ENCODE assay signal across 1 cellular context in the genomic region with DNA sequence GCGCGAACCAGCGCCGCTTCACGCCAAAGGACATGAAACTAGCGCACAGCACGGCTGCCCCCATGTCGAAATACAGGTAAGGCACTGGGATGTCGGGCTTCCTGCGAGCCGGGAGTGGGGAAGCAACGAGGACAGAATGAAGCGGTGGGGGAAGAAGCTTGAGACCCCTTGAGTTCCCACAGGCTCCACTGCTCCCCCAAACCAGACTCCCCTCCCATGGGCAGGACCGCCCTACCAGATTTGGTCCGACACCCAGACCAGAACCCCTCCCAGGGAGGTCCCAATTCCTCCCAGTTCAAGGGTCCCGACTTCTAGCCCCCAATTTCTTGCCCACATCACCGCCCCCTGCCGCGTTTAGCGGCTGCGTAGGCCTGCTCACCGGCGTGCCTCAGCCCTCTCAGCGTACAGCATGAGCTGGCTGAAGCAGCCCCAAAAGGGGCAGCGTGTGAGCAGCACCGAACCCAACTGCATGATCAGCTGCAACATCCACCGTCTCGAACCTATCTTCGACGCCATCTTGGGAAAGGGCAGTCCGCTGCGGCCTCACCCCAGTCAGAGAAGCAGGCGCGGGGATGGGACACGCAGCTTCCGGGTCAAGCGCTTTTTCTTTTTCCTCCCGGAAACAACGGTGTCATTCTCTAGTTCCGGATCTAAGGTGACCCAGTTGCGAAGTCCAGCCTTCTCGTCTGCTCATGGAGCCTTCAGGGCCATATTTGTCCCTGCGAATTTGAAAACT.
A peak's percentile ranks its signal among the peaks of the same experiment; 100 is the strongest.
TF ChIP-seq lines count a peak whose summit lies in the region.

A gene (minus strand): TSS at position 527 of the 736 bp plus-strand sequence. CDS start 11 bp downstream, at position 516.

TF ChIP-seq in K562, 482 proteins besides CTCF, POLR2A, EP300 and RAD21 (continued from another document and continues in another):
- TF ChIP-seq, protein P1, sequence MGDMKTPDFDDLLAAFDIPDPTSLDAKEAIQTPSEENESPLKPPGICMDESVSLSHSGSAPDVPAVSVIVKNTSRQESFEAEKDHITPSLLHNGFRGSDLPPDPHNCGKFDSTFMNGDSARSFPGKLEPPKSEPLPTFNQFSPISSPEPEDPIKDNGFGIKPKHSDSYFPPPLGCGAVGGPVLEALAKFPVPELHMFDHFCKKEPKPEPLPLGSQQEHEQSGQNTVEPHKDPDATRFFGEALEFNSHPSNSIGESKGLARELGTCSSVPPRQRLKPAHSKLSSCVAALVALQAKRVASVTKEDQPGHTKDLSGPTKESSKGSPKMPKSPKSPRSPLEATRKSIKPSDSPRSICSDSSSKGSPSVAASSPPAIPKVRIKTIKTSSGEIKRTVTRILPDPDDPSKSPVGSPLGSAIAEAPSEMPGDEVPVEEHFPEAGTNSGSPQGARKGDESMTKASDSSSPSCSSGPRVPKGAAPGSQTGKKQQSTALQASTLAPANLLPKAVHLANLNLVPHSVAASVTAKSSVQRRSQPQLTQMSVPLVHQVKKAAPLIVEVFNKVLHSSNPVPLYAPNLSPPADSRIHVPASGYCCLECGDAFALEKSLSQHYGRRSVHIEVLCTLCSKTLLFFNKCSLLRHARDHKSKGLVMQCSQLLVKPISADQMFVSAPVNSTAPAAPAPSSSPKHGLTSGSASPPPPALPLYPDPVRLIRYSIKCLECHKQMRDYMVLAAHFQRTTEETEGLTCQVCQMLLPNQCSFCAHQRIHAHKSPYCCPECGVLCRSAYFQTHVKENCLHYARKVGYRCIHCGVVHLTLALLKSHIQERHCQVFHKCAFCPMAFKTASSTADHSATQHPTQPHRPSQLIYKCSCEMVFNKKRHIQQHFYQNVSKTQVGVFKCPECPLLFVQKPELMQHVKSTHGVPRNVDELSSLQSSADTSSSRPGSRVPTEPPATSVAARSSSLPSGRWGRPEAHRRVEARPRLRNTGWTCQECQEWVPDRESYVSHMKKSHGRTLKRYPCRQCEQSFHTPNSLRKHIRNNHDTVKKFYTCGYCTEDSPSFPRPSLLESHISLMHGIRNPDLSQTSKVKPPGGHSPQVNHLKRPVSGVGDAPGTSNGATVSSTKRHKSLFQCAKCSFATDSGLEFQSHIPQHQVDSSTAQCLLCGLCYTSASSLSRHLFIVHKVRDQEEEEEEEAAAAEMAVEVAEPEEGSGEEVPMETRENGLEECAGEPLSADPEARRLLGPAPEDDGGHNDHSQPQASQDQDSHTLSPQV (IDR thresholded peaks at IDR 0.05): 0 out of 2 replicates have a peak, but pooled peaks have one; percentile 23
- TF ChIP-seq NFIC (IDR thresholded peaks at IDR 0.05): 0 out of 2 replicates have a peak, but pooled peaks have one; percentile 28
- TF ChIP-seq SREBF2 (CRISPR knock-in tag; IDR thresholded peaks at IDR 0.05): no peak
- TF ChIP-seq FOXA1 (IDR thresholded peaks at IDR 0.05; ENCODE audit: borderline replicate concordance): no peak
- peak; percentile 76 for TF ChIP-seq ATF7 (IDR thresholded peaks at IDR 0.05)
- peak; percentile 99 for TF ChIP-seq ZEB2 (IDR thresholded peaks at IDR 0.05)
- TF ChIP-seq KDM5B (IDR thresholded peaks at IDR 0.05; ENCODE audit: insufficient replicate concordance, low read depth, low read length): peak; percentile 91
- TF ChIP-seq, protein P2, sequence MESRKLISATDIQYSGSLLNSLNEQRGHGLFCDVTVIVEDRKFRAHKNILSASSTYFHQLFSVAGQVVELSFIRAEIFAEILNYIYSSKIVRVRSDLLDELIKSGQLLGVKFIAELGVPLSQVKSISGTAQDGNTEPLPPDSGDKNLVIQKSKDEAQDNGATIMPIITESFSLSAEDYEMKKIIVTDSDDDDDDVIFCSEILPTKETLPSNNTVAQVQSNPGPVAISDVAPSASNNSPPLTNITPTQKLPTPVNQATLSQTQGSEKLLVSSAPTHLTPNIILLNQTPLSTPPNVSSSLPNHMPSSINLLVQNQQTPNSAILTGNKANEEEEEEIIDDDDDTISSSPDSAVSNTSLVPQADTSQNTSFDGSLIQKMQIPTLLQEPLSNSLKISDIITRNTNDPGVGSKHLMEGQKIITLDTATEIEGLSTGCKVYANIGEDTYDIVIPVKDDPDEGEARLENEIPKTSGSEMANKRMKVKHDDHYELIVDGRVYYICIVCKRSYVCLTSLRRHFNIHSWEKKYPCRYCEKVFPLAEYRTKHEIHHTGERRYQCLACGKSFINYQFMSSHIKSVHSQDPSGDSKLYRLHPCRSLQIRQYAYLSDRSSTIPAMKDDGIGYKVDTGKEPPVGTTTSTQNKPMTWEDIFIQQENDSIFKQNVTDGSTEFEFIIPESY (CRISPR knock-in tag; IDR thresholded peaks at IDR 0.05): peak; percentile 75
- TF ChIP-seq TAF1 (IDR thresholded peaks at IDR 0.05; ENCODE audit: control insufficient read depth, extremely low read depth, insufficient read depth, low read length, severe bottlenecking): peak; percentile 96
- TF ChIP-seq TCF7L2 (IDR thresholded peaks at IDR 0.05; ENCODE audit: low read depth, low read length): no peak
- TF ChIP-seq FOXK1 (CRISPR knock-in tag; IDR thresholded peaks at IDR 0.05; ENCODE audit: borderline replicate concordance): 0 out of 2 replicates have a peak, but pooled peaks have one; percentile 56
- TF ChIP-seq POLR2AphosphoS2 (IDR thresholded peaks at IDR 0.05; ENCODE audit: low read length): peak; percentile 57; the same call in 1 of the 2 replicates
- no peak for TF ChIP-seq XRCC3 (IDR thresholded peaks at IDR 0.05)
- TF ChIP-seq, protein P3, sequence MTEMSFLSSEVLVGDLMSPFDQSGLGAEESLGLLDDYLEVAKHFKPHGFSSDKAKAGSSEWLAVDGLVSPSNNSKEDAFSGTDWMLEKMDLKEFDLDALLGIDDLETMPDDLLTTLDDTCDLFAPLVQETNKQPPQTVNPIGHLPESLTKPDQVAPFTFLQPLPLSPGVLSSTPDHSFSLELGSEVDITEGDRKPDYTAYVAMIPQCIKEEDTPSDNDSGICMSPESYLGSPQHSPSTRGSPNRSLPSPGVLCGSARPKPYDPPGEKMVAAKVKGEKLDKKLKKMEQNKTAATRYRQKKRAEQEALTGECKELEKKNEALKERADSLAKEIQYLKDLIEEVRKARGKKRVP (CRISPR knock-in tag; IDR thresholded peaks at IDR 0.05): no peak
- peak; percentile 64; the same call in 1 of the 2 replicates for TF ChIP-seq ATF1 (CRISPR knock-in tag; IDR thresholded peaks at IDR 0.05)
- peak; percentile 96 for TF ChIP-seq ATF1 (tag; IDR thresholded peaks at IDR 0.05)
- TF ChIP-seq MTF1 (CRISPR knock-in tag; IDR thresholded peaks at IDR 0.05; ENCODE audit: borderline replicate concordance): no peak
- TF ChIP-seq, protein P4, sequence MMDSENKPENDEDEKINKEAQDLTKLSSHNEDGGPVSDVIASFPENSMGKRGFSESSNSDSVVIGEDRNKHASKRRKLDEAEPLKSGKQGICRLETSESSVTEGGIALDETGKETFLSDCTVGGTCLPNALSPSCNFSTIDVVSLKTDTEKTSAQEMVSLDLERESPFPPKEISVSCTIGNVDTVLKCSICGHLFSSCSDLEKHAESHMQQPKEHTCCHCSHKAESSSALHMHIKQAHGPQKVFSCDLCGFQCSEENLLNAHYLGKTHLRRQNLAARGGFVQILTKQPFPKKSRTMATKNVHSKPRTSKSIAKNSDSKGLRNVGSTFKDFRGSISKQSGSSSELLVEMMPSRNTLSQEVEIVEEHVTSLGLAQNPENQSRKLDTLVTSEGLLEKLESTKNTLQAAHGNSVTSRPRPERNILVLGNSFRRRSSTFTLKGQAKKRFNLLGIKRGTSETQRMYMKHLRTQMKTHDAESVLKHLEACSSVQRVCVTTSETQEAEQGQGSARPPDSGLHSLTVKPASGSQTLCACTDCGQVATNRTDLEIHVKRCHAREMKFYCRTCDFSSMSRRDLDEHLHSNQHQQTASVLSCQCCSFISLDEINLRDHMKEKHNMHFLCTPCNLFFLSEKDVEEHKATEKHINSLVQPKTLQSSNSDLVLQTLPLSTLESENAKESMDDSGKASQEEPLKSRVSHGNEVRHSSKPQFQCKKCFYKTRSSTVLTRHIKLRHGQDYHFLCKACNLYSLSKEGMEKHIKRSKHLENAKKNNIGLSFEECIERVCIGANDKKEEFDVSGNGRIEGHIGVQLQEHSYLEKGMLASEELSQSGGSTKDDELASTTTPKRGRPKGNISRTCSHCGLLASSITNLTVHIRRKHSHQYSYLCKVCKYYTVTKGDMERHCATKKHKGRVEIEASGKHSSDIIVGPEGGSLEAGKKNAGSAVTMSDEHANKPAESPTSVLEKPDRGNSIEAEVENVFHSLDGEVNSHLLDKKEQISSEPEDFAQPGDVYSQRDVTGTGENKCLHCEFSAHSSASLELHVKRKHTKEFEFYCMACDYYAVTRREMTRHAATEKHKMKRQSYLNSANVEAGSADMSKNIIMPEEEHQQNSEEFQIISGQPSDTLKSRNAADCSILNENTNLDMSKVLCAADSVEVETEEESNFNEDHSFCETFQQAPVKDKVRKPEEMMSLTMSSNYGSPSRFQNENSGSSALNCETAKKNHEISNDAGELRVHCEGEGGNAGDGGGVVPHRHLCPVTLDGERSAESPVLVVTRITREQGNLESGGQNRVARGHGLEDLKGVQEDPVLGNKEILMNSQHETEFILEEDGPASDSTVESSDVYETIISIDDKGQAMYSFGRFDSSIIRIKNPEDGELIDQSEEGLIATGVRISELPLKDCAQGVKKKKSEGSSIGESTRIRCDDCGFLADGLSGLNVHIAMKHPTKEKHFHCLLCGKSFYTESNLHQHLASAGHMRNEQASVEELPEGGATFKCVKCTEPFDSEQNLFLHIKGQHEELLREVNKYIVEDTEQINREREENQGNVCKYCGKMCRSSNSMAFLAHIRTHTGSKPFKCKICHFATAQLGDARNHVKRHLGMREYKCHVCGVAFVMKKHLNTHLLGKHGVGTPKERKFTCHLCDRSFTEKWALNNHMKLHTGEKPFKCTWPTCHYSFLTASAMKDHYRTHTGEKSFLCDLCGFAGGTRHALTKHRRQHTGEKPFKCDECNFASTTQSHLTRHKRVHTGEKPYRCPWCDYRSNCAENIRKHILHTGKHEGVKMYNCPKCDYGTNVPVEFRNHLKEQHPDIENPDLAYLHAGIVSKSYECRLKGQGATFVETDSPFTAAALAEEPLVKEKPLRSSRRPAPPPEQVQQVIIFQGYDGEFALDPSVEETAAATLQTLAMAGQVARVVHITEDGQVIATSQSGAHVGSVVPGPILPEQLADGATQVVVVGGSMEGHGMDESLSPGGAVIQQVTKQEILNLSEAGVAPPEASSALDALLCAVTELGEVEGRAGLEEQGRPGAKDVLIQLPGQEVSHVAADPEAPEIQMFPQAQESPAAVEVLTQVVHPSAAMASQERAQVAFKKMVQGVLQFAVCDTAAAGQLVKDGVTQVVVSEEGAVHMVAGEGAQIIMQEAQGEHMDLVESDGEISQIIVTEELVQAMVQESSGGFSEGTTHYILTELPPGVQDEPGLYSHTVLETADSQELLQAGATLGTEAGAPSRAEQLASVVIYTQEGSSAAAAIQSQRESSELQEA (IDR thresholded peaks at IDR 0.05; ENCODE audit: low read depth): peak; percentile 38; the same call in 1 of the 2 replicates
- TF ChIP-seq, protein P5, sequence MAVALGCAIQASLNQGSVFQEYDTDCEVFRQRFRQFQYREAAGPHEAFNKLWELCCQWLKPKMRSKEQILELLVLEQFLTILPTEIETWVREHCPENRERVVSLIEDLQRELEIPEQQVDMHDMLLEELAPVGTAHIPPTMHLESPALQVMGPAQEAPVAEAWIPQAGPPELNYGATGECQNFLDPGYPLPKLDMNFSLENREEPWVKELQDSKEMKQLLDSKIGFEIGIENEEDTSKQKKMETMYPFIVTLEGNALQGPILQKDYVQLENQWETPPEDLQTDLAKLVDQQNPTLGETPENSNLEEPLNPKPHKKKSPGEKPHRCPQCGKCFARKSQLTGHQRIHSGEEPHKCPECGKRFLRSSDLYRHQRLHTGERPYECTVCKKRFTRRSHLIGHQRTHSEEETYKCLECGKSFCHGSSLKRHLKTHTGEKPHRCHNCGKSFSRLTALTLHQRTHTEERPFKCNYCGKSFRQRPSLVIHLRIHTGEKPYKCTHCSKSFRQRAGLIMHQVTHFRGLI (CRISPR knock-in tag; IDR thresholded peaks at IDR 0.05): 0 out of 2 replicates have a peak, but pooled peaks have one; percentile 17
- TF ChIP-seq ETV6 (IDR thresholded peaks at IDR 0.05; ENCODE audit: borderline replicate concordance in 1 of 2, low read depth in 2 of 2, low read length in 1 of 2): peak; percentile 36 to 77; a peak in 2 of 4 replicates
- no peak for TF ChIP-seq ETV6 (CRISPR knock-in tag; IDR thresholded peaks at IDR 0.05; ENCODE audit: borderline replicate concordance)
- TF ChIP-seq CHD4 (IDR thresholded peaks at IDR 0.05; ENCODE audit: insufficient read depth, insufficient replicate concordance, low read depth, low read length, poor library complexity, severe bottlenecking): no peak
- TF ChIP-seq ZNF124 (CRISPR knock-in tag; IDR thresholded peaks at IDR 0.05): no peak
- TF ChIP-seq LCOR (CRISPR knock-in tag; IDR thresholded peaks at IDR 0.05): 0 out of 2 replicates have a peak, but pooled peaks have one; percentile 40
- no peak for TF ChIP-seq HEY1 (CRISPR knock-in tag; IDR thresholded peaks at IDR 0.05; ENCODE audit: borderline replicate concordance)
- 0 out of 2 replicates have a peak, but pooled peaks have one; percentile 72 for TF ChIP-seq ZNF197 (CRISPR knock-in tag; IDR thresholded peaks at IDR 0.05; ENCODE audit: low read depth)
- no peak for TF ChIP-seq SMARCE1 (IDR thresholded peaks at IDR 0.05)
- 0 out of 2 replicates have a peak, but pooled peaks have one; percentile 17 for TF ChIP-seq PYGO2 (tag; IDR thresholded peaks at IDR 0.05)
- TF ChIP-seq, protein P6, sequence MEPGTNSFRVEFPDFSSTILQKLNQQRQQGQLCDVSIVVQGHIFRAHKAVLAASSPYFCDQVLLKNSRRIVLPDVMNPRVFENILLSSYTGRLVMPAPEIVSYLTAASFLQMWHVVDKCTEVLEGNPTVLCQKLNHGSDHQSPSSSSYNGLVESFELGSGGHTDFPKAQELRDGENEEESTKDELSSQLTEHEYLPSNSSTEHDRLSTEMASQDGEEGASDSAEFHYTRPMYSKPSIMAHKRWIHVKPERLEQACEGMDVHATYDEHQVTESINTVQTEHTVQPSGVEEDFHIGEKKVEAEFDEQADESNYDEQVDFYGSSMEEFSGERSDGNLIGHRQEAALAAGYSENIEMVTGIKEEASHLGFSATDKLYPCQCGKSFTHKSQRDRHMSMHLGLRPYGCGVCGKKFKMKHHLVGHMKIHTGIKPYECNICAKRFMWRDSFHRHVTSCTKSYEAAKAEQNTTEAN (CRISPR knock-in tag; IDR thresholded peaks at IDR 0.05): 0 out of 2 replicates have a peak, but pooled peaks have one; percentile 45
- TF ChIP-seq ZBED1 (IDR thresholded peaks at IDR 0.05): 0 out of 2 replicates have a peak, but pooled peaks have one; percentile 77
- TF ChIP-seq TOE1 (IDR thresholded peaks at IDR 0.05; ENCODE audit: borderline replicate concordance): peak; percentile 84; the same call in 1 of the 2 replicates
- TF ChIP-seq TOE1 (CRISPR knock-in tag; IDR thresholded peaks at IDR 0.05; ENCODE audit: borderline replicate concordance, low read depth): no peak
- peak; percentile 53; the same call in 1 of the 2 replicates for TF ChIP-seq GTF2A2 (tag; IDR thresholded peaks at IDR 0.05)
- TF ChIP-seq, protein P7, sequence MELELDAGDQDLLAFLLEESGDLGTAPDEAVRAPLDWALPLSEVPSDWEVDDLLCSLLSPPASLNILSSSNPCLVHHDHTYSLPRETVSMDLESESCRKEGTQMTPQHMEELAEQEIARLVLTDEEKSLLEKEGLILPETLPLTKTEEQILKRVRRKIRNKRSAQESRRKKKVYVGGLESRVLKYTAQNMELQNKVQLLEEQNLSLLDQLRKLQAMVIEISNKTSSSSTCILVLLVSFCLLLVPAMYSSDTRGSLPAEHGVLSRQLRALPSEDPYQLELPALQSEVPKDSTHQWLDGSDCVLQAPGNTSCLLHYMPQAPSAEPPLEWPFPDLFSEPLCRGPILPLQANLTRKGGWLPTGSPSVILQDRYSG (tag; conservative IDR thresholded peaks at IDR 0.05; ENCODE audit: low read depth): 0 out of 2 replicates have a peak, but pooled peaks have one; percentile 40
- TF ChIP-seq C11orf30 (IDR thresholded peaks at IDR 0.05; ENCODE audit: low read depth): peak; percentile 98
- no peak for TF ChIP-seq ZNF23 (CRISPR knock-in tag; IDR thresholded peaks at IDR 0.05)
- no peak; the same call in 1 of the 2 replicates for TF ChIP-seq MYBL2 (IDR thresholded peaks at IDR 0.05; ENCODE audit: low read depth)
- no peak for TF ChIP-seq MYBL2 (CRISPR knock-in tag; IDR thresholded peaks at IDR 0.05; ENCODE audit: borderline replicate concordance)
